1 cellular context compared by ENCODE assay signal in genomic region chr7:36653011-36653670, GRCh38.
TF ChIP-seq lines count a peak whose summit lies in the region.

No MANE protein-coding gene starts in this region.

TF ChIP-seq in HEK293, 187 proteins besides CTCF, POLR2A, EP300 and RAD21 (continued from another document):
- TF ChIP-seq ZNF792 (tag by site-specific recombination; IDR thresholded peaks at IDR 0.05) (no peak), ZNF830 (tag by site-specific recombination; IDR thresholded peaks at IDR 0.05; ENCODE audit: low read depth) (no peak), ZEB2 (tag by site-specific recombination; IDR thresholded peaks at IDR 0.05) (0 out of 2 replicates have a peak, but pooled peaks have one; percentile 23), BCL11B (tag by site-specific recombination; IDR thresholded peaks at IDR 0.05; ENCODE audit: low read depth) (no peak), ZNF19 (tag by site-specific recombination; IDR thresholded peaks at IDR 0.05; ENCODE audit: low read depth) (no peak), ZBTB26 (tag by site-specific recombination; optimal IDR thresholded peaks at IDR 0.05) (no peak), ZIC2 (tag by site-specific recombination; IDR thresholded peaks at IDR 0.05) (no peak), INSM2 (tag by site-specific recombination; IDR thresholded peaks at IDR 0.05) (no peak), ZNF202 (tag by site-specific recombination; IDR thresholded peaks at IDR 0.05; ENCODE audit: borderline replicate concordance) (no peak), KLF10 (tag by site-specific recombination; IDR thresholded peaks at IDR 0.05) (no peak), IKZF3 (tag by site-specific recombination; IDR thresholded peaks at IDR 0.05) (no peak), ZNF571 (tag by site-specific recombination; IDR thresholded peaks at IDR 0.05) (no peak), ZNF23 (tag by site-specific recombination; IDR thresholded peaks at IDR 0.05; ENCODE audit: borderline replicate concordance) (no peak), ZNF629 (tag by site-specific recombination; IDR thresholded peaks at IDR 0.05) (peak; percentile 41; the same call in 1 of the 2 replicates), GFI1B (tag by site-specific recombination; IDR thresholded peaks at IDR 0.05) (peak; percentile 60; the same call in 1 of the 2 replicates), ZBTB21 (tag by site-specific recombination; IDR thresholded peaks at IDR 0.05) (no peak), ZBTB44 (tag by site-specific recombination; IDR thresholded peaks at IDR 0.05) (peak; percentile 47), ZNF366 (tag by site-specific recombination; conservative IDR thresholded peaks at IDR 0.05) (0 out of 2 replicates have a peak, but pooled peaks have one; percentile 21), ZNF174 (tag by site-specific recombination; IDR thresholded peaks at IDR 0.05) (no peak), BCL6B (tag by site-specific recombination; IDR thresholded peaks at IDR 0.05) (0 out of 2 replicates have a peak, but pooled peaks have one; percentile 37), PRDM6 (tag by site-specific recombination; IDR thresholded peaks at IDR 0.05) (peak; percentile 89)
- TF ChIP-seq, protein P1, sequence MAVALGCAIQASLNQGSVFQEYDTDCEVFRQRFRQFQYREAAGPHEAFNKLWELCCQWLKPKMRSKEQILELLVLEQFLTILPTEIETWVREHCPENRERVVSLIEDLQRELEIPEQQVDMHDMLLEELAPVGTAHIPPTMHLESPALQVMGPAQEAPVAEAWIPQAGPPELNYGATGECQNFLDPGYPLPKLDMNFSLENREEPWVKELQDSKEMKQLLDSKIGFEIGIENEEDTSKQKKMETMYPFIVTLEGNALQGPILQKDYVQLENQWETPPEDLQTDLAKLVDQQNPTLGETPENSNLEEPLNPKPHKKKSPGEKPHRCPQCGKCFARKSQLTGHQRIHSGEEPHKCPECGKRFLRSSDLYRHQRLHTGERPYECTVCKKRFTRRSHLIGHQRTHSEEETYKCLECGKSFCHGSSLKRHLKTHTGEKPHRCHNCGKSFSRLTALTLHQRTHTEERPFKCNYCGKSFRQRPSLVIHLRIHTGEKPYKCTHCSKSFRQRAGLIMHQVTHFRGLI (tag by site-specific recombination; IDR thresholded peaks at IDR 0.05), result no peak
- TF ChIP-seq, protein P2, sequence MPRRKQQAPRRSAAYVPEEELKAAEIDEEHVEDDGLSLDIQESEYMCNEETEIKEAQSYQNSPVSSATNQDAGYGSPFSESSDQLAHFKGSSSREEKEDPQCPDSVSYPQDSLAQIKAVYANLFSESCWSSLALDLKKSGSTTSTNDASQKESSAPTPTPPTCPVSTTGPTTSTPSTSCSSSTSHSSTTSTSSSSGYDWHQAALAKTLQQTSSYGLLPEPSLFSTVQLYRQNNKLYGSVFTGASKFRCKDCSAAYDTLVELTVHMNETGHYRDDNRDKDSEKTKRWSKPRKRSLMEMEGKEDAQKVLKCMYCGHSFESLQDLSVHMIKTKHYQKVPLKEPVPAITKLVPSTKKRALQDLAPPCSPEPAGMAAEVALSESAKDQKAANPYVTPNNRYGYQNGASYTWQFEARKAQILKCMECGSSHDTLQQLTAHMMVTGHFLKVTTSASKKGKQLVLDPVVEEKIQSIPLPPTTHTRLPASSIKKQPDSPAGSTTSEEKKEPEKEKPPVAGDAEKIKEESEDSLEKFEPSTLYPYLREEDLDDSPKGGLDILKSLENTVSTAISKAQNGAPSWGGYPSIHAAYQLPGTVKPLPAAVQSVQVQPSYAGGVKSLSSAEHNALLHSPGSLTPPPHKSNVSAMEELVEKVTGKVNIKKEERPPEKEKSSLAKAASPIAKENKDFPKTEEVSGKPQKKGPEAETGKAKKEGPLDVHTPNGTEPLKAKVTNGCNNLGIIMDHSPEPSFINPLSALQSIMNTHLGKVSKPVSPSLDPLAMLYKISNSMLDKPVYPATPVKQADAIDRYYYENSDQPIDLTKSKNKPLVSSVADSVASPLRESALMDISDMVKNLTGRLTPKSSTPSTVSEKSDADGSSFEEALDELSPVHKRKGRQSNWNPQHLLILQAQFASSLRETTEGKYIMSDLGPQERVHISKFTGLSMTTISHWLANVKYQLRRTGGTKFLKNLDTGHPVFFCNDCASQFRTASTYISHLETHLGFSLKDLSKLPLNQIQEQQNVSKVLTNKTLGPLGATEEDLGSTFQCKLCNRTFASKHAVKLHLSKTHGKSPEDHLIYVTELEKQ (tag by site-specific recombination; IDR thresholded peaks at IDR 0.05; ENCODE audit: borderline replicate concordance), result no peak
- TF ChIP-seq, protein P3, sequence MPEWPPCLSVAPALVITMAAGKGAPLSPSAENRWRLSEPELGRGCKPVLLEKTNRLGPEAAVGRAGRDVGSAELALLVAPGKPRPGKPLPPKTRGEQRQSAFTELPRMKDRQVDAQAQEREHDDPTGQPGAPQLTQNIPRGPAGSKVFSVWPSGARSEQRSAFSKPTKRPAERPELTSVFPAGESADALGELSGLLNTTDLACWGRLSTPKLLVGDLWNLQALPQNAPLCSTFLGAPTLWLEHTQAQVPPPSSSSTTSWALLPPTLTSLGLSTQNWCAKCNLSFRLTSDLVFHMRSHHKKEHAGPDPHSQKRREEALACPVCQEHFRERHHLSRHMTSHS (tag by site-specific recombination; IDR thresholded peaks at IDR 0.05), result no peak
